15 cellular contexts compared by ENCODE assay signal in the genomic region with DNA sequence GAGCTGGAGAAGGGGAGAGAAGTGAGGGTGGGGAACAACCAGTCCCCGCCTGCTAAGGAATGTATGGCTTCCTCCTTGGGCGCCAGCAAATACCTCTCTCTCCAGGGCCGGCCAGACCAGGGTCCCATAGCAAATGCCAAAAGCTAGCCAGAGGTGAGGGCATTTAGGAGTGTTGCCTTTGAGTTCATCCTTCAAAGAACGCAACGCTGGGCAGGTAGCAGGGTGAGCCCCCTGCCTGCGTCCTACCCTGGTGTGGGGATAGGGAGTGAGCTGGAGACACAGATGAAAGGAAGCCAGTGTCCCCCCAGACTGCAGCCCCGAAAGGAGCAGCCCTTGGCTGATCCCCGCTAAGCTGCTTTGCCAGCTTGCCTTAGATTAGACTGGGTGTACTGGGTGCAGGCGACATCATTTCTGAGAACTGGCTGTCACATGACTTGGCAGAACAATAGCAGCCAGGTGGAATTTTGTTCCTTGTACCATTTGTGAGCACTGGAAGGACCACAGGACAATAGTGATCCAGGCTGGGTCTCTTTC. TPM values are rescaled to one million over a fixed set of nuclear protein-coding genes. Genes with fewer than 3 reads are reported as not detected.
DNase-seq lines count a peak whose midpoint lies in the region; ATAC-seq and TF ChIP-seq lines count a peak whose summit lies in the region.
"Had no signal": no experiment of that assay in that cellular context is flagged by ENCODE, and none has a peak within 500 bp of the region (broad histone marks: within the 10 kb centered on the region; RNA-seq: fewer than 3 reads in every experiment).

No MANE protein-coding gene starts in this region.

- H3K27ac ChIP-seq in SK-N-MC, result peak overlapping the region; percentile 95; the same call in 1 of the 2 replicates
- H3K27ac ChIP-seq in sigmoid colon, result peak overlapping the region; percentile 77 to 89 (median 85)
- H3K27ac ChIP-seq: BLaER1 treated with 17β-estradiol and CSF1 and Interleukin-3, amounts not matched to agents 10 nM and 100 nM had no signal

- H3K27me3 ChIP-seq in sigmoid colon, result no peaks in the 10 kb centered on the region
- H3K27me3 ChIP-seq: BLaER1 treated with 17β-estradiol and CSF1 and Interleukin-3, amounts not matched to agents 10 nM and 100 nM had no signal

- H3K9ac ChIP-seq in SK-N-MC (ENCODE audit: insufficient read length), result peak overlapping the region; percentile 38
- H3K9ac ChIP-seq: BLaER1 treated with 17β-estradiol and CSF1 and Interleukin-3, amounts not matched to agents 10 nM and 100 nM had no signal

- in situ Hi-C loops in G401 (cut with HindIII; ENCODE audit: low sequenced_read_pairs), result no loop called here

- intact Hi-C loops in sigmoid colon (cut with DNase I), result loop anchor here (5.0 kb wide), 1 partner anchor 192 kb away; no protein-coding TSS in a partner anchor

- no peak for TF ChIP-seq EP300 in sigmoid colon (IDR thresholded peaks at IDR 0.05)

- TF ChIP-seq CTCF in sigmoid colon (IDR thresholded peaks at IDR 0.05), result no peak

- WGBS in sigmoid colon, 2 donors, result 82 to 87% methylated on average over 9 of the region's 9 CpGs

- no peaks in the 10 kb centered on the region for H3K36me3 ChIP-seq in SK-N-MC (ENCODE audit: insufficient read depth, low read length)
- no peaks in the 10 kb centered on the region for H3K36me3 ChIP-seq in sigmoid colon
- H3K36me3 ChIP-seq: BLaER1 treated with 17β-estradiol and CSF1 and Interleukin-3, amounts not matched to agents 10 nM and 100 nM had no signal

- no peak for ATAC-seq in GM18858 (IDR thresholded peaks at IDR 0.05; ENCODE audit: unreplicated experiment)
- ATAC-seq in HG02973 (IDR thresholded peaks at IDR 0.05; ENCODE audit: unreplicated experiment), result no peak
- ATAC-seq: effector memory CD8-positive, alpha-beta T cell had no signal

- H3K4me3 ChIP-seq in SK-N-MC (no peak overlapping the region), sigmoid colon (no peak overlapping the region)
- H3K4me3 ChIP-seq: BLaER1 treated with 17β-estradiol and CSF1 and Interleukin-3, amounts not matched to agents 10 nM and 100 nM had no signal

- TF ChIP-seq POLR2A in sigmoid colon (IDR thresholded peaks at IDR 0.05), result no peak

- DNase-seq in G401 (ENCODE audit: low spot score) (peak; percentile 58), SK-N-MC (ENCODE audit: low read depth, low spot score) (no peak), iPS-NIHi7 (ENCODE audit: extremely low spot score) (peak; percentile 27), sigmoid colon (peak; percentile 58), mesenteric fat pad (ENCODE audit: low spot score) (no peak), NOMO-1 treated with DMSO at 0.1 percent for 48 hours (lab: John Stamatoyannopoulos, UW; ENCODE audit: unreplicated experiment) (no peak)
- DNase-seq: effector memory CD8-positive, alpha-beta T cell; glutamatergic neuron; NCI-H2081; stimulated activated CD4-positive, alpha-beta T cell treated with anti-CD3 and anti-CD28 coated beads, Interleukin-4, amount 100 ng/mL, for 1 hour; stimulated activated naive CD4-positive, alpha-beta T cell; T-helper 1 cell had no signal

- peaks cover 0 to 86% (median 66%) of the 10 kb centered on the region in 4 donors for H3K4me1 ChIP-seq in sigmoid colon
- H3K4me1 ChIP-seq: BLaER1 treated with 17β-estradiol and CSF1 and Interleukin-3, amounts not matched to agents 10 nM and 100 nM had no signal

- H3K9me3 ChIP-seq in SK-N-MC (ENCODE audit: low read depth, low read length), result no peaks in the 10 kb centered on the region
- no peaks in the 10 kb centered on the region for H3K9me3 ChIP-seq in sigmoid colon
- H3K9me3 ChIP-seq: BLaER1 treated with 17β-estradiol and CSF1 and Interleukin-3, amounts not matched to agents 10 nM and 100 nM had no signal

RNA-seq across cellular contexts. Expression of a gene that starts 40.4 kb away (rescaled TPM):
- total RNA-seq in G401 (2014; rRNA removed; shearing (Covaris generic)), result not detected in 2 replicates
- total RNA-seq in sigmoid colon, result 10 to 100 TPM in 2 of 4 donors, 1 to 10 TPM in 2; 6.3 to 25.5 (median 13.9) TPM
- 1 to 10 TPM in 1 of 3 donors, under 1 TPM in 2; 0.46 to 3.8 (median 0.60) TPM for polyA plus RNA-seq in sigmoid colon
- 23.6 TPM for total RNA-seq in mesenteric fat pad

Comparison
In these comparisons a context has a peak if more than half of its experiments do, and no peak if none do; other contexts are left out.
1. DNase-seq: peak in G401 (single experiment), iPS-NIHi7 (single experiment) and sigmoid colon (single experiment); none in SK-N-MC (single experiment), mesenteric fat pad (single experiment) and NOMO-1 treated with DMSO at 0.1 percent for 48 hours (single experiment).